Comparison of ENCODE assay signal across 14 cellular contexts in genomic region chr1:95640746-95641145, GRCh38.
DNase-seq lines count a peak whose midpoint lies in the region; TF ChIP-seq lines count a peak whose summit lies in the region.
"Had no signal": no experiment of that assay in that cellular context is flagged by ENCODE, and none has a peak within 500 bp of the region (broad histone marks: within the 10 kb centered on the region; RNA-seq: fewer than 3 reads in every experiment).

No MANE protein-coding gene starts in this region.

- no peaks in the 10 kb centered on the region for H3F3A ChIP-seq in SK-N-SH (replicated peaks; ENCODE audit: insufficient read depth)

- peaks cover 0 to 31% (median 6%) of the 10 kb centered on the region in 7 donors for H3K9me3 Mint-ChIP-seq in CD14-positive monocyte

- CTCF ChIA-PET in SK-N-SH (lab: Yijun Ruan, JAX) = interaction anchor here (0.7 to 1.9 kb wide), 5 partner anchors 11 to 331 kb away, joined by 3 to 6 read pairs (median 3); no protein-coding TSS in a partner anchor

- no peak overlapping the region for H2AFZ ChIP-seq in SK-N-SH (ENCODE audit: low read depth)

- TF ChIP-seq RAD21 in SK-N-SH (IDR thresholded peaks at IDR 0.05; ENCODE audit: low read length) = peak; percentile 41

- peaks cover 44% of the 10 kb centered on the region for H3K4me1 ChIP-seq in BE2C
- peaks cover 0 to 49% of the 10 kb centered on the region in 2 experiments; a peak in 2 of 4 replicates for H3K4me1 ChIP-seq in SK-N-SH (ENCODE audit: control insufficient read depth in 1 of 2, insufficient read depth in 2 of 2, low read depth in 1 of 2, low read length in 1 of 2)
- H3K4me1 ChIP-seq: esophagus squamous epithelium had no signal

- no peaks in the 10 kb centered on the region for H3K79me2 ChIP-seq in SK-N-SH (ENCODE audit: insufficient read depth)

- no peak overlapping the region for H3K9ac ChIP-seq in SK-N-SH

- POLR2A ChIA-PET in SK-N-SH (lab: Yijun Ruan, JAX) = interaction anchor here (1.1 to 1.7 kb wide), 5 partner anchors 15 to 265 kb away, joined by 3 to 10 read pairs (median 4); no protein-coding TSS in a partner anchor

- H3K9me3 ChIP-seq in BE2C (no peaks in the 10 kb centered on the region), SK-N-SH (no peaks in the 10 kb centered on the region)
- H3K9me3 ChIP-seq: esophagus squamous epithelium had no signal

- H4K20me1 ChIP-seq in SK-N-SH (ENCODE audit: insufficient read depth) = no peaks in the 10 kb centered on the region

- no peaks in the 10 kb centered on the region for H3K4me1 Mint-ChIP-seq in CD14-positive monocyte
- H3K4me1 Mint-ChIP-seq: activated CD4-positive, alpha-beta T cell treated with anti-CD3 and anti-CD28 coated beads, Interleukin-2, amount 10 ng/mL, durations not matched to agents 24 days and 14 days; activated T-helper 17 cell treated with anti-CD3 and anti-CD28 coated beads, Interleukin-2, amount 50 U/mL, for 72 hours had no signal

- no peaks in the 10 kb centered on the region for H3K9me2 ChIP-seq in SK-N-SH

- no peaks in the 10 kb centered on the region for H3K36me3 Mint-ChIP-seq in CD14-positive monocyte

- intact Hi-C loops in CD14-positive monocyte (cut with micrococcal nuclease) = no loop called here

- H3K27me3 Mint-ChIP-seq in CD14-positive monocyte (ENCODE audit: low read depth in 3 of 3) = peaks cover 0 to 2% (median 0%) of the 10 kb centered on the region in 3 donors
- H3K27me3 Mint-ChIP-seq: activated CD4-positive, alpha-beta T cell treated with anti-CD3 and anti-CD28 coated beads, Interleukin-2, amount 10 ng/mL, durations not matched to agents 24 days and 14 days; activated T-helper 17 cell treated with anti-CD3 and anti-CD28 coated beads, Interleukin-2, amount 50 U/mL, for 72 hours had no signal

- H3K36me3 ChIP-seq in BE2C = no peaks in the 10 kb centered on the region
- H3K36me3 ChIP-seq in SK-N-SH (replicated peaks in 1 of 2; ENCODE audit: control insufficient read depth in 1 of 2, insufficient read depth in 2 of 2, low read length in 1 of 2) = no peaks in the 10 kb centered on the region
- H3K36me3 ChIP-seq: esophagus squamous epithelium had no signal

- no peak overlapping the region for H3K27ac Mint-ChIP-seq in CD14-positive monocyte
- H3K27ac Mint-ChIP-seq: activated CD4-positive, alpha-beta T cell treated with anti-CD3 and anti-CD28 coated beads, Interleukin-2, amount 10 ng/mL, durations not matched to agents 24 days and 14 days; activated T-helper 17 cell treated with anti-CD3 and anti-CD28 coated beads, Interleukin-2, amount 50 U/mL, for 72 hours had no signal

- H3K4me3 ChIP-seq in BE2C (ENCODE audit: low read depth, low read length) = no peak overlapping the region
- no peak overlapping the region for H3K4me3 ChIP-seq in SK-N-SH (ENCODE audit: low read depth in 2 of 2, low read length in 1 of 2)
- H3K4me3 ChIP-seq: esophagus squamous epithelium had no signal

- TF ChIP-seq EP300 in SK-N-SH (IDR thresholded peaks at IDR 0.05; ENCODE audit: borderline replicate concordance in 1 of 2, low read depth in 1 of 2, low read length in 1 of 2) = peak in 1 of 2 experiments; percentile 75; a peak in 2 of 4 replicates

- TF ChIP-seq CTCF in BE2C (IDR thresholded peaks at IDR 0.05; ENCODE audit: low read depth, low read length) = no peak
- no peak for TF ChIP-seq CTCF in SK-N-SH (IDR thresholded peaks at IDR 0.05)
- TF ChIP-seq CTCF in CD14-positive monocyte (IDR thresholded peaks at IDR 0.05) = no peak

- peak overlapping the region; percentile 27 to 100; a peak in 3 of 4 replicates for H3K27ac ChIP-seq in SK-N-SH (ENCODE audit: low read depth in 2 of 2, low read length in 1 of 2)
- H3K27ac ChIP-seq: esophagus squamous epithelium, HL-60 had no signal

- 4% methylated on average over 2 of the region's 2 CpGs for WGBS in SK-N-SH (ENCODE audit: low lambda C conversion rate)

- DNase-seq in BE2C (peak; percentile 77), NCI-H1105 treated with DMSO at 0.1 percent for 48 hours (lab: John Stamatoyannopoulos, UW) (peak; percentile 75), SK-N-SH (peak; percentile 27), inferior parietal cortex (ENCODE audit: extremely low spot score) (peak; percentile 26), CD14-positive monocyte (ENCODE audit: low spot score) (no peak), SIG-M5 treated with dmso at 0.1 percent for 504 hours (lab: John Stamatoyannopoulos, UW; ENCODE audit: unreplicated experiment) (no peak), NCI-H524 (lab: John Stamatoyannopoulos, UW) (no peak), MV-4-11 (lab: John Stamatoyannopoulos, UW) (no peak)
- DNase-seq: activated CD4-positive, alpha-beta T cell treated with anti-CD3 and anti-CD28 coated beads, Interleukin-2, amount 10 ng/mL, durations not matched to agents 24 days and 14 days; esophagus squamous epithelium; NCI-H82; stimulated activated CD4-positive, alpha-beta T cell treated with anti-CD3 and anti-CD28 coated beads, Interleukin-1b, Interleukin-23, amount 100 ng/mL, for 48 hours had no signal

- no peak overlapping the region for H3K4me3 Mint-ChIP-seq in CD14-positive monocyte
- H3K4me3 Mint-ChIP-seq: activated CD4-positive, alpha-beta T cell treated with anti-CD3 and anti-CD28 coated beads, Interleukin-2, amount 10 ng/mL, durations not matched to agents 24 days and 14 days; activated T-helper 17 cell treated with anti-CD3 and anti-CD28 coated beads, Interleukin-2, amount 50 U/mL, for 72 hours had no signal

- H3K4me2 ChIP-seq in SK-N-SH = no peak overlapping the region

- H3K27me3 ChIP-seq in BE2C (no peaks in the 10 kb centered on the region), SK-N-SH (ENCODE audit: insufficient read depth) (no peaks in the 10 kb centered on the region)
- H3K27me3 ChIP-seq: esophagus squamous epithelium had no signal

TF ChIP-seq in SK-N-SH, 30 proteins besides CTCF, POLR2A, EP300 and RAD21:
- 0 out of 2 replicates have a peak, but pooled peaks have one; percentile 39 for TF ChIP-seq FOXJ3 (CRISPR knock-in tag; IDR thresholded peaks at IDR 0.05)
- peak; percentile 12; the same call in 1 of the 2 replicates for TF ChIP-seq NFIC (IDR thresholded peaks at IDR 0.05; ENCODE audit: borderline replicate concordance)
- no peak for TF ChIP-seq MXI1 (IDR thresholded peaks at IDR 0.05; ENCODE audit: low read depth, low read length)
TF ChIP-seq in SK-N-SH: peak in this region for 2.

Comparison
In these comparisons a context has a peak if more than half of its experiments do, and no peak if none do; other contexts are left out.
1. DNase-seq: peak in BE2C (single experiment), NCI-H1105 treated with DMSO at 0.1 percent for 48 hours (single experiment), SK-N-SH (single experiment) and inferior parietal cortex (single experiment); none in CD14-positive monocyte (single experiment), SIG-M5 treated with dmso at 0.1 percent for 504 hours (single experiment), NCI-H524 (0 of 2) and MV-4-11 (single experiment).